ENCODE assay signal across 1 cellular context in genomic region chr3:161171639-161172552, GRCh38.
TF ChIP-seq lines count a peak whose summit lies in the region.

No MANE protein-coding gene starts in this region.

TF ChIP-seq in SK-N-SH treated with all-trans-retinoic acid at 6 μM for 48 hours, 23 proteins besides CTCF, POLR2A, EP300 and RAD21 (continued from another document):
- TF ChIP-seq PATZ1 (CRISPR knock-in tag; IDR thresholded peaks at IDR 0.05; ENCODE audit: borderline replicate concordance) (no peak), ISL1 (CRISPR knock-in tag; IDR thresholded peaks at IDR 0.05) (no peak), ZFP3 (CRISPR knock-in tag; IDR thresholded peaks at IDR 0.05) (no peak), ZNF8 (CRISPR knock-in tag; IDR thresholded peaks at IDR 0.05) (no peak), TOX (CRISPR knock-in tag; IDR thresholded peaks at IDR 0.05; ENCODE audit: borderline replicate concordance) (no peak)
